Comparison of ENCODE assay signal across 8 cellular contexts in the genomic region with DNA sequence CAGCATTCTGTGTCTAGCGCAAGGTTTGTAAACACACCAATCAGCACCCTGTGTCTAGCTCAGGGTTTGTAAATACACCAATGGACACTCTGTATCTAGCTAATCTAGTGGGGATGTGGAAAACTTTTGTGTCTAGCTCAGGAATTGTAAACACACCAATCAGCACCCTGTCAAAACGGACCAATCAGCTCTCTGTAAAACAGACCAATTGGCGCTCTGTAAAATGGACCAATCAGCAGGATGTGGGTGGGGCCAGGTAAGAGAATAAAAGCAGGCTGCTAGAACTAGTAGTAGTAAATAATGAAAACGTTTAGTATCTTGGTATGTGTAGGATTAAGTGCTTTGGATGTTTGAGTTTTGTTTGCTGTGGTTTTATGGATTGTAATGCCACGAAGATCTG. TPM values are rescaled to one million over a fixed set of nuclear protein-coding genes. Genes with fewer than 3 reads are reported as not detected.
DNase-seq lines count a peak whose midpoint lies in the region; ATAC-seq, FAIRE-seq and TF ChIP-seq lines count a peak whose summit lies in the region.
"Not testable (repeated sequence)": the region's sequence is repeated elsewhere in the genome, so short reads cannot be mapped to it uniquely, and the experiment has no call there.
"Had no signal": no experiment of that assay in that cellular context is flagged by ENCODE, and none has a peak within 500 bp of the region (broad histone marks: within the 10 kb centered on the region; RNA-seq: fewer than 3 reads in every experiment).

No MANE protein-coding gene starts in this region.

- H3K4me1 Mint-ChIP-seq in GM23338 (peaks cover 49% of the 10 kb centered on the region), astrocyte (ENCODE audit: low read depth, unreplicated experiment) (peaks cover 27% of the 10 kb centered on the region), nephron progenitor cell (peaks cover 24% of the 10 kb centered on the region)

- H3K27ac ChIP-seq in GM23338 (ENCODE audit: low read depth); astrocyte (ENCODE audit: low read depth, low read length); HepG2 (ENCODE audit: extremely low read length, insufficient read depth, low read length): not testable (repeated sequence)
- peak overlapping the region; percentile 50 for H3K27ac ChIP-seq in RWPE2 (ENCODE audit: poor library complexity, severe bottlenecking)
- H3K27ac ChIP-seq in cardiac muscle cell, result peak overlapping the region; percentile 71
- peak overlapping the region; percentile 24 for H3K27ac ChIP-seq in rectal smooth muscle tissue (ENCODE audit: low read depth, low read length)

- not testable (repeated sequence) for DNase-seq in GM23338 (ENCODE audit: low spot score); RWPE2 (ENCODE audit: low spot score); cardiac muscle cell (ENCODE audit: low read depth in 1 of 2, low spot score in 1 of 2); HepG2 (ENCODE audit: low spot score); nephron progenitor cell
- peak; percentile 15 for DNase-seq in astrocyte (ENCODE audit: low read depth)

- not testable (repeated sequence) for H3K79me2 ChIP-seq in GM23338 (replicated peaks; ENCODE audit: insufficient read depth); astrocyte (ENCODE audit: insufficient read depth, low read length); HepG2 (ENCODE audit: insufficient read depth, low read length)

- not testable (repeated sequence) for H3K4me3 ChIP-seq in GM23338; RWPE2 (ENCODE audit: severe bottlenecking); astrocyte (ENCODE audit: insufficient read depth, low read depth, low read length); cardiac muscle cell; rectal smooth muscle tissue (ENCODE audit: low read length)
- H3K4me3 ChIP-seq in HepG2 (replicated peaks in 1 of 3; ENCODE audit: insufficient read depth in 1 of 3, low read depth in 2 of 3, low read length in 3 of 3), result peak overlapping the region; percentile 27 to 57 (median 44); a peak in 4 of 6 replicates

- H3K36me3 Mint-ChIP-seq in GM23338 (ENCODE audit: low read depth); astrocyte (ENCODE audit: low read depth, unreplicated experiment); nephron progenitor cell (ENCODE audit: low read depth): not testable (repeated sequence)

- not testable (repeated sequence) for TF ChIP-seq EP300 in HepG2 (IDR thresholded peaks at IDR 0.05; ENCODE audit: low read depth in 2 of 2, low read length in 2 of 2); HepG2 (CRISPR knock-in tag; IDR thresholded peaks at IDR 0.05; ENCODE audit: borderline replicate concordance)

- not testable (repeated sequence) for H3K4me3 Mint-ChIP-seq in GM23338; astrocyte (ENCODE audit: unreplicated experiment); nephron progenitor cell

- H3K4me2 ChIP-seq in GM23338; astrocyte (ENCODE audit: low read length): not testable (repeated sequence)
- H3K4me2 ChIP-seq in HepG2 (ENCODE audit: low read depth, low read length), result peak overlapping the region; percentile 66

- not testable (repeated sequence) for FAIRE-seq in astrocyte (lab: Jason Lieb, UNC)
- FAIRE-seq in HepG2 (lab: Jason Lieb, UNC), result peak; percentile 8

- not testable (repeated sequence) for H3K9me3 Mint-ChIP-seq in GM23338; astrocyte (ENCODE audit: unreplicated experiment); nephron progenitor cell

- not testable (repeated sequence) for H3K27me3 Mint-ChIP-seq in GM23338 (ENCODE audit: insufficient read depth, low read depth, poor library complexity); astrocyte (ENCODE audit: low read depth, unreplicated experiment); nephron progenitor cell (ENCODE audit: low read depth, poor library complexity)

- not testable (repeated sequence) for H2AFZ ChIP-seq in GM23338; astrocyte (ENCODE audit: low read depth, low read length)
- H2AFZ ChIP-seq in HepG2 (ENCODE audit: low read length), result peak overlapping the region; percentile 81

- ATAC-seq in GM23338; RWPE2 (ENCODE audit: low read depth): not testable (repeated sequence)
- ATAC-seq in HepG2, result peak; percentile 11

- POLR2A ChIA-PET in HepG2 (lab: Yijun Ruan, JAX), result interaction anchor here (1.0 to 1.7 kb wide), 4 partner anchors 10 to 101 kb away, joined by 3 to 6 read pairs (median 4); partner anchors contain the start of gene NHLRC1

- 0 out of 2 replicates have a peak overlapping the region, but pooled peaks have one; percentile 28 for H3K27ac Mint-ChIP-seq in GM23338
- H3K27ac Mint-ChIP-seq in astrocyte (ENCODE audit: unreplicated experiment), result not testable (repeated sequence)
- peak overlapping the region; percentile 31 for H3K27ac Mint-ChIP-seq in nephron progenitor cell

- H3K9me2 ChIP-seq in GM23338 (ENCODE audit: insufficient read depth), result not testable (repeated sequence)

- peaks cover 37% of the 10 kb centered on the region for H3K4me1 ChIP-seq in GM23338 (ENCODE audit: insufficient read depth)
- H3K4me1 ChIP-seq in RWPE2 (ENCODE audit: insufficient read depth, poor library complexity, severe bottlenecking), result peaks cover 34% of the 10 kb centered on the region
- H3K4me1 ChIP-seq in astrocyte (ENCODE audit: insufficient read depth, low read length), result peaks cover 13% of the 10 kb centered on the region
- not testable (repeated sequence) for H3K4me1 ChIP-seq in cardiac muscle cell (ENCODE audit: low read depth); rectal smooth muscle tissue (ENCODE audit: control insufficient read depth, insufficient read depth, low read length)
- peaks cover 28% of the 10 kb centered on the region for H3K4me1 ChIP-seq in HepG2 (ENCODE audit: insufficient read depth, low read length)

- H3K9me3 ChIP-seq in RWPE2 (ENCODE audit: severe bottlenecking); astrocyte (ENCODE audit: insufficient read depth, low read depth, low read length); cardiac muscle cell (ENCODE audit: low read depth); HepG2 (ENCODE audit: low read length): not testable (repeated sequence)

- in situ Hi-C loops in HepG2 (cut with HindIII; ENCODE audit: extremely low pct_ligation_motif_present, low pct_unique_long_range_greater_than_20kb), result not testable (repeated sequence)

- not testable (repeated sequence) for TF ChIP-seq RAD21 in HepG2 (CRISPR knock-in tag; IDR thresholded peaks at IDR 0.05)

- BruUV-seq in HepG2 (replicated peaks; lab: Mats Ljungman, UMichigan), result not testable (repeated sequence)

- CTCF ChIA-PET in HepG2 (lab: Yijun Ruan, JAX; ENCODE audit: low intra/inter-chr PET ratio, low total read pairs), result not testable (repeated sequence)

- H4K20me1 ChIP-seq in GM23338 (replicated peaks; ENCODE audit: insufficient read depth); astrocyte (ENCODE audit: insufficient read depth, low read length); HepG2 (ENCODE audit: insufficient read depth, low read length): not testable (repeated sequence)

- H3F3A ChIP-seq in GM23338 (replicated peaks; ENCODE audit: low read depth), result not testable (repeated sequence)

- not testable (repeated sequence) for H3K27me3 ChIP-seq in GM23338 (ENCODE audit: insufficient read depth); RWPE2 (ENCODE audit: insufficient read depth, poor library complexity, severe bottlenecking); astrocyte (ENCODE audit: insufficient read depth, low read length); cardiac muscle cell; HepG2 (ENCODE audit: control insufficient read depth in 1 of 2, insufficient read depth in 2 of 2, low read length in 2 of 2); rectal smooth muscle tissue (ENCODE audit: control insufficient read depth, insufficient read depth, low read length)

- H3K36me3 ChIP-seq in GM23338 (ENCODE audit: insufficient read depth); RWPE2 (ENCODE audit: low read depth); astrocyte (ENCODE audit: insufficient read depth, low read length); cardiac muscle cell; HepG2 (replicated peaks in 1 of 2; ENCODE audit: control insufficient read depth in 1 of 2, insufficient read depth in 2 of 2, low read length in 2 of 2); rectal smooth muscle tissue (ENCODE audit: control insufficient read depth, insufficient read depth, low read length): not testable (repeated sequence)

- not testable (repeated sequence) for TF ChIP-seq POLR2A in HepG2 (IDR thresholded peaks at IDR 0.05; ENCODE audit: insufficient read depth in 1 of 2, low read depth in 2 of 2, low read length in 2 of 2)

- not testable (repeated sequence) for H3K9ac ChIP-seq in astrocyte (ENCODE audit: low read length); rectal smooth muscle tissue (ENCODE audit: low read length)
- peak overlapping the region; percentile 49; the same call in 1 of the 2 replicates for H3K9ac ChIP-seq in HepG2 (ENCODE audit: insufficient read depth, low read depth, low read length)

- intact Hi-C loops in HepG2 (cut with micrococcal nuclease; ENCODE audit: unreplicated experiment), result not testable (repeated sequence)

- 45% methylated on average over 5 of the region's 5 CpGs for WGBS in HepG2 (ENCODE audit: low lambda C conversion rate)

- not testable (repeated sequence) for TF ChIP-seq CTCF in GM23338 (conservative IDR thresholded peaks at IDR 0.05; ENCODE audit: low read depth in 2 of 2); RWPE2 (IDR thresholded peaks at IDR 0.05; ENCODE audit: poor library complexity, severe bottlenecking); astrocyte (IDR thresholded peaks at IDR 0.05; ENCODE audit: insufficient read depth, low read depth, low read length); cardiac muscle cell (IDR thresholded peaks at IDR 0.05; ENCODE audit: low read depth, low read length); HepG2 (CRISPR knock-in tag; IDR thresholded peaks at IDR 0.05); nephron progenitor cell (IDR thresholded peaks at IDR 0.05)

RNA-seq across cellular contexts. Expression of gene KIF13A, which starts 33.1 kb away (rescaled TPM):
- 28.2 and 32.8 TPM in 2 replicates for total RNA-seq in GM23338 (2014; rRNA removed; shearing (Covaris generic))
- polyA plus RNA-seq in GM23338 (2016; fragmentation: Nextera tagmentation; extraction: Ambion mirVana) (8.4 and 11.4 TPM in 2 replicates), cardiac muscle cell (39.1 and 65.2 TPM in 2 replicates), HepG2 (2011; rRNA removed) (19.5 and 21.1 TPM in 2 replicates)
- total RNA-seq in astrocyte (38.1 and 38.4 TPM in 2 replicates), cardiac muscle cell (55.8 and 96.9 TPM in 2 replicates), HepG2 (2016; rRNA removed; fragmentation: Illumina TruSeq; extraction: Trizol) (37.2 and 48.3 TPM in 2 replicates)
- 12.1 and 13.7 TPM in 2 replicates for total RNA-seq in HepG2 (2016; cell fraction: cytosol; rRNA removed; fragmentation: Illumina TruSeq; extraction: Trizol; ENCODE audit: low read depth)
- total RNA-seq in HepG2 (2016; cell fraction: insoluble cytoplasmic fraction; rRNA removed; fragmentation: Illumina TruSeq; extraction: Trizol), result 35.4 and 47.0 TPM in 2 replicates
- total RNA-seq in HepG2 (2016; cell fraction: membrane; rRNA removed; fragmentation: Illumina TruSeq; extraction: Trizol), result 23.2 and 29.0 TPM in 2 replicates
- 37.1 and 42.5 TPM in 2 replicates for total RNA-seq in HepG2 (2016; cell fraction: nucleus; rRNA removed; fragmentation: Illumina TruSeq; extraction: Trizol)
- polyA plus RNA-seq in HepG2 (2011; cell fraction: cytosol; rRNA removed), result 14.7 and 19.5 TPM in 2 replicates
- 16.8 and 17.7 TPM in 2 replicates for polyA plus RNA-seq in HepG2 (2011; cell fraction: nucleus; rRNA removed)
- polyA plus RNA-seq in HepG2 (2012), result 17.5 and 22.9 TPM in 2 replicates
- polyA plus RNA-seq in HepG2 (2016; cell fraction: cytosol; fragmentation: Illumina TruSeq; extraction: Trizol; ENCODE audit: low read depth), result 12.4 and 13.8 TPM in 2 replicates
- 33.5 and 35.2 TPM in 2 replicates for polyA plus RNA-seq in HepG2 (2016; cell fraction: insoluble cytoplasmic fraction; fragmentation: Illumina TruSeq; extraction: Trizol; ENCODE audit: low read depth)
- 17.4 and 21.2 TPM in 2 replicates for polyA plus RNA-seq in HepG2 (2016; cell fraction: membrane; fragmentation: Illumina TruSeq; extraction: Trizol; ENCODE audit: low read depth)
- 32.6 and 33.2 TPM in 2 replicates for polyA plus RNA-seq in HepG2 (2016; cell fraction: nucleus; fragmentation: Illumina TruSeq; extraction: Trizol; ENCODE audit: insufficient read depth, low read depth)
- polyA minus RNA-seq in HepG2 (2011; rRNA and poly(A)+ RNA removed; ENCODE audit: low replicate concordance), result 22.0 and 49.6 TPM in 2 replicates
- polyA minus RNA-seq in HepG2 (2011; cell fraction: cytosol; rRNA and poly(A)+ RNA removed), result 22.4 TPM in 2 replicates
- 55.1 and 57.9 TPM in 2 replicates for polyA minus RNA-seq in HepG2 (2011; cell fraction: nucleus; rRNA and poly(A)+ RNA removed)
- polyA plus RNA-seq: CD4-positive, CD25-positive, alpha-beta regulatory T cell had no signal
